9 cellular contexts compared by ENCODE assay signal in the genomic region with DNA sequence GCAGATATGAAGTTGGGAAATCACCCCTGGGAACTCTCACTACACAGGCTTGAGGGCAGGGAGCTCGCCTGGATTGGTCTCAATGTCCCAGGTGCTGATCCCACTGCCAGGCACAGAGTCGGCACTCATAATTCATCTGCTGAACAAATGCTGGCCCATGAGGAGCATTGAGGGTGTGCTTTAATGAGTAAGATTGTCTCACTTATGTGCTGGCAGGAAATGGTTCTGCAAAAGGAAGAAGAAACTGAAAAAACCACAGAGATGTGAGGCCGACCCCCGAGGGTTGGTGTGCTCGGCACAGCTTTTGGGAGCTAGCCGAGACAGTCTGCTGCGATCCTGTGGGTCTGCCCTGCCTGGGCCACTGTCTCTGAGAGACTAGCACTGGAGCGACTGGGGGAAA. TPM values are rescaled to one million over a fixed set of nuclear protein-coding genes. Genes with fewer than 3 reads are reported as not detected.
A peak's percentile ranks its signal among the peaks of the same experiment; 100 is the strongest.
DNase-seq lines count a peak whose midpoint lies in the region; ATAC-seq lines count a peak whose summit lies in the region.
"Had no signal": no experiment of that assay in that cellular context is flagged by ENCODE, and none has a peak within 500 bp of the region (broad histone marks: within the 10 kb centered on the region; RNA-seq: fewer than 3 reads in every experiment).

No MANE protein-coding gene starts in this region.

- no peak for DNase-seq in left ventricle myocardium superior
- DNase-seq in Right ventricle myocardium inferior (ENCODE audit: missing footprints): no peak
- DNase-seq in LHCN-M2 (ENCODE audit: low read depth): peak; percentile 26
- peak; percentile 77 for DNase-seq in activated naive CD4-positive, alpha-beta T cell treated with anti-CD3 and anti-CD28 coated beads for 36 hours
- DNase-seq in stimulated activated CD8-positive, alpha-beta memory T cell treated with anti-CD3 and anti-CD28 coated beads, Interleukin-4, amount 100 ng/mL, for 24 hours (ENCODE audit: low read depth): peak; percentile 21
- no peak for DNase-seq in NCI-H1930 (lab: John Stamatoyannopoulos, UW)
- DNase-seq in SKM-1 (lab: John Stamatoyannopoulos, UW; ENCODE audit: unreplicated experiment): no peak
- DNase-seq: left cardiac atrium had no signal

- no peaks in the 10 kb centered on the region for H3K9me3 Mint-ChIP-seq in activated naive CD4-positive, alpha-beta T cell treated with anti-CD3 and anti-CD28 coated beads for 36 hours

- no peaks in the 10 kb centered on the region for H3K36me3 Mint-ChIP-seq in activated naive CD4-positive, alpha-beta T cell treated with anti-CD3 and anti-CD28 coated beads for 36 hours (ENCODE audit: low read depth)

- ATAC-seq in left ventricle myocardium superior: peak; percentile 26
- no peak for ATAC-seq in Right ventricle myocardium inferior
- ATAC-seq in GM21737 (IDR thresholded peaks at IDR 0.05; ENCODE audit: unreplicated experiment): no peak

- intact Hi-C loops in left ventricle myocardium superior (cut with micrococcal nuclease): no loop called here
- intact Hi-C loops in Right ventricle myocardium inferior (cut with DNase I): no loop called here
- intact Hi-C loops in activated naive CD4-positive, alpha-beta T cell treated with anti-CD3 and anti-CD28 coated beads for 36 hours (cut with micrococcal nuclease): loop anchor here (1.0 to 5.0 kb wide), 5 partner anchors 14 to 119 kb away; partner anchors contain the start of genes ATL3, PLAAT3 and PLAAT4

- H3K4me1 Mint-ChIP-seq in activated naive CD4-positive, alpha-beta T cell treated with anti-CD3 and anti-CD28 coated beads for 36 hours (ENCODE audit: low read depth): peaks cover 48% of the 10 kb centered on the region

- CTCF ChIA-PET in activated naive CD4-positive, alpha-beta T cell treated with anti-CD3 and anti-CD28 coated beads for 36 hours (lab: Charles Lee): interaction anchor here (2.4 kb wide), 1 partner anchor 17 kb away, joined by 7 read pairs; the partner anchor contains the start of gene PLAAT4

- peak overlapping the region; percentile 59 for H3K4me3 Mint-ChIP-seq in activated naive CD4-positive, alpha-beta T cell treated with anti-CD3 and anti-CD28 coated beads for 36 hours

- peak overlapping the region; percentile 83 for H3K27ac Mint-ChIP-seq in activated naive CD4-positive, alpha-beta T cell treated with anti-CD3 and anti-CD28 coated beads for 36 hours

- H3K27me3 Mint-ChIP-seq in activated naive CD4-positive, alpha-beta T cell treated with anti-CD3 and anti-CD28 coated beads for 36 hours (ENCODE audit: low read depth): no peaks in the 10 kb centered on the region

RNA-seq across cellular contexts. Expression of gene PLAAT2, which starts 9.4 kb away (rescaled TPM):
- total RNA-seq in left ventricle myocardium superior (not detected), Right ventricle myocardium inferior (0.92 TPM), LHCN-M2 (2014; rRNA removed) (not detected in 2 replicates)
- 0.17 TPM for polyA plus RNA-seq in LHCN-M2 (2012)
- total RNA-seq in activated naive CD4-positive, alpha-beta T cell treated with anti-CD3 and anti-CD28 coated beads for 36 hours: not detected

RNA-seq across cellular contexts. Expression of gene PLAAT4, which starts 17.2 kb away (rescaled TPM):
- total RNA-seq in left ventricle myocardium superior (25.3 TPM), Right ventricle myocardium inferior (36.1 TPM), LHCN-M2 (2014; rRNA removed) (3.5 and 7.0 TPM in 2 replicates)
- polyA plus RNA-seq in LHCN-M2 (2012): 7.8 TPM
- 10 to 100 TPM; 16.1 to 16.6 TPM for total RNA-seq in activated naive CD4-positive, alpha-beta T cell treated with anti-CD3 and anti-CD28 coated beads for 36 hours

RNA-seq across cellular contexts. Expression of gene LGALS12, which starts 47.9 kb away (rescaled TPM):
- total RNA-seq in left ventricle myocardium superior (0.72 TPM), Right ventricle myocardium inferior (2.6 TPM), LHCN-M2 (2014; rRNA removed) (0.51 TPM in 1 of 2 replicates, not detected in the other)
- polyA plus RNA-seq in LHCN-M2 (2012): not detected
- total RNA-seq in activated naive CD4-positive, alpha-beta T cell treated with anti-CD3 and anti-CD28 coated beads for 36 hours: not detected

Comparison
In these comparisons a context has a peak if more than half of its experiments do, and no peak if none do; other contexts are left out.
1. DNase-seq: peak in LHCN-M2 (single experiment), activated naive CD4-positive, alpha-beta T cell treated with anti-CD3 and anti-CD28 coated beads for 36 hours (single experiment) and stimulated activated CD8-positive, alpha-beta memory T cell treated with anti-CD3 and anti-CD28 coated beads, Interleukin-4, amount 100 ng/mL, for 24 hours (single experiment); none in left ventricle myocardium superior (single experiment), Right ventricle myocardium inferior (single experiment), NCI-H1930 (0 of 2) and SKM-1 (single experiment).